In genomic region chr12:94597268-94597667, GRCh38 we compare ENCODE assay signal across 26 cellular contexts. TPM values are rescaled to one million over a fixed set of nuclear protein-coding genes. Genes with fewer than 3 reads are reported as not detected.
DNase-seq lines count a peak whose midpoint lies in the region; ATAC-seq and TF ChIP-seq lines count a peak whose summit lies in the region.
"Had no signal": no experiment of that assay in that cellular context is flagged by ENCODE, and none has a peak within 500 bp of the region (broad histone marks: within the 10 kb centered on the region; RNA-seq: fewer than 3 reads in every experiment).

No MANE protein-coding gene starts in this region.

- H3K4me1 ChIP-seq in HCT116 (ENCODE audit: control insufficient read depth in 1 of 2, insufficient read depth in 2 of 2, low read length in 2 of 2) (peaks cover 0 to 21% of the 10 kb centered on the region in 2 experiments; a peak in 1 of 4 replicates), PC-3 (ENCODE audit: insufficient read depth, low read length) (peaks cover 66% of the 10 kb centered on the region), psoas muscle (peaks cover 52% of the 10 kb centered on the region)

- TF ChIP-seq POLR2A in HCT116 (IDR thresholded peaks at IDR 0.05; ENCODE audit: borderline replicate concordance, extremely low read depth, insufficient read depth, insufficient read length), result no peak

- intact Hi-C loops in HCT116 (cut with micrococcal nuclease) (no loop called here), PC-3 (cut with micrococcal nuclease) (loop anchor here (5.0 to 10.0 kb wide), 3 partner anchors 35 to 165 kb away; partner anchors contain the start of gene CEP83), psoas muscle (cut with DNase I) (no loop called here)

- 93 to 94% (median 94%) methylated on average over 5 of the region's 5 CpGs for WGBS in psoas muscle, 3 donors

- H3F3A ChIP-seq in PC-3 (ENCODE audit: low read length, unreplicated experiment), result peaks cover 4% of the 10 kb centered on the region

- POLR2A ChIA-PET in HCT116 (lab: Charles Lee) (no interaction called here), PC-3 (lab: Charles Lee; ENCODE audit: unreplicated experiment) (no interaction called here)

- TF ChIP-seq CTCF in HCT116 (IDR thresholded peaks at IDR 0.05 in 2 of 3, conservative IDR thresholded peaks at IDR 0.05 in 1 of 3; ENCODE audit: borderline replicate concordance in 1 of 3, insufficient read depth in 1 of 3, low read depth in 2 of 3, low read length in 2 of 3), result no peak
- TF ChIP-seq CTCF in PC-3 (conservative IDR thresholded peaks at IDR 0.05; ENCODE audit: low read depth, low read length), result no peak
- TF ChIP-seq CTCF in psoas muscle (IDR thresholded peaks at IDR 0.05), result no peak

- no peak overlapping the region for H3K9ac ChIP-seq in HCT116 (ENCODE audit: low read length)
- no peak overlapping the region for H3K9ac ChIP-seq in PC-3 (ENCODE audit: low read length)
- H3K9ac ChIP-seq: KMS-11, SK-N-SH had no signal

- H3K4me3 ChIP-seq in HCT116 (replicated peaks in 1 of 2; ENCODE audit: low read depth in 1 of 2, low read length in 2 of 2) (no peak overlapping the region), PC-3 (ENCODE audit: low read length) (no peak overlapping the region), psoas muscle (no peak overlapping the region)
- H3K4me3 ChIP-seq: GM23338 had no signal

- no peak overlapping the region for H3K4me2 ChIP-seq in HCT116 (ENCODE audit: low read length)
- 0 out of 2 replicates have a peak overlapping the region, but pooled peaks have one; percentile 10 for H3K4me2 ChIP-seq in PC-3 (ENCODE audit: low read length)
- H3K4me2 ChIP-seq: GM23338, KMS-11, SK-N-SH had no signal

- no peak for DNase-seq in HCT116 (ENCODE audit: low read depth, low spot score)
- DNase-seq in PC-3, result peak; percentile 73
- no peak for DNase-seq in psoas muscle
- DNase-seq in stimulated activated CD4-positive, alpha-beta T cell treated with anti-CD3 and anti-CD28 coated beads, Interleukin-1b, Interleukin-23, amount 100 ng/mL, for 48 hours, result no peak
- DNase-seq in retina, result no peak
- DNase-seq in NCI-H1930 (lab: John Stamatoyannopoulos, UW), result no peak
- DNase-seq: C1 segment of cervical spinal cord; CD4-positive, alpha-beta memory T cell; COR-L47; EL; GF-D8; H9; HFFc6; NCI-H1048; NCI-H1694; NCI-H2107; NCI-H2227 treated with DMSO at 0.1 percent for 48 hours; NCI-H526 treated with DMSO at 0.1 percent for 48 hours; OCI-M1; SK-N-SH; T-helper 17 cell had no signal

- H2AFZ ChIP-seq in HCT116 (ENCODE audit: low read depth, low read length, poor library complexity, severe bottlenecking) (no peak overlapping the region), PC-3 (ENCODE audit: low read length) (no peak overlapping the region)
- H2AFZ ChIP-seq: GM23338 had no signal

- no peak overlapping the region for H3K27ac ChIP-seq in HCT116 (ENCODE audit: low read depth, low read length)
- H3K27ac ChIP-seq in PC-3 (ENCODE audit: low read length), result no peak overlapping the region
- H3K27ac ChIP-seq in psoas muscle, result peak overlapping the region; percentile 53
- H3K27ac ChIP-seq: HL-60, KMS-11 had no signal

- no peaks in the 10 kb centered on the region for H3K9me2 ChIP-seq in HCT116 (ENCODE audit: insufficient read depth)
- no peaks in the 10 kb centered on the region for H3K9me2 ChIP-seq in PC-3 (replicated peaks; ENCODE audit: low read length)
- H3K9me2 ChIP-seq: SK-N-SH had no signal

- CTCF ChIA-PET in HCT116 (lab: Charles Lee) (no interaction called here), PC-3 (lab: Charles Lee) (no interaction called here)

- no peak for ATAC-seq in HCT116
- ATAC-seq in PC-3, result peak; percentile 6; the same call in 1 of the 2 replicates
- peak; percentile 86 for ATAC-seq in esophagus mucosa
- ATAC-seq in psoas muscle, result no peak
- ATAC-seq: GM23338, T-helper 17 cell had no signal

- H3K79me2 ChIP-seq in HCT116 (ENCODE audit: insufficient read depth, low read length) (no peaks in the 10 kb centered on the region), PC-3 (ENCODE audit: low read length) (no peaks in the 10 kb centered on the region)

- RAD21 ChIA-PET in HCT116 (lab: Charles Lee; ENCODE audit: low non-redundant PET in 1 of 2, low total read pairs in 2 of 2, uncharacterized antibody in 2 of 2, unreplicated experiment in 2 of 2), result no interaction called here

- H3K27me3 ChIP-seq in HCT116 (ENCODE audit: insufficient read depth, low read length) (no peaks in the 10 kb centered on the region), PC-3 (ENCODE audit: low read length) (no peaks in the 10 kb centered on the region), psoas muscle (ENCODE audit: insufficient read depth in 3 of 3, low read length in 2 of 3) (no peaks in the 10 kb centered on the region)

- BruUV-seq in HCT116 (replicated peaks; lab: Mats Ljungman, UMichigan), result no TSS peak
- BruUV-seq in PC-3 (replicated peaks; lab: Mats Ljungman, UMichigan), result no TSS peak

- TF ChIP-seq RAD21 in HCT116 (IDR thresholded peaks at IDR 0.05; ENCODE audit: low read depth), result no peak

- no peaks in the 10 kb centered on the region for H3K9me3 ChIP-seq in HCT116 (ENCODE audit: control insufficient read depth in 1 of 2, insufficient read depth in 1 of 2, low read depth in 1 of 2, low read length in 2 of 2)
- no peaks in the 10 kb centered on the region for H3K9me3 ChIP-seq in PC-3 (ENCODE audit: low read length)
- H3K9me3 ChIP-seq in psoas muscle, result no peaks in the 10 kb centered on the region
- H3K9me3 ChIP-seq: SK-N-SH had no signal

- H3K36me3 ChIP-seq in HCT116 (ENCODE audit: control insufficient read depth in 1 of 2, insufficient read depth in 2 of 2, low read length in 2 of 2), result no peaks in the 10 kb centered on the region
- no peaks in the 10 kb centered on the region for H3K36me3 ChIP-seq in PC-3 (ENCODE audit: low read depth, low read length)
- no peaks in the 10 kb centered on the region for H3K36me3 ChIP-seq in psoas muscle (ENCODE audit: insufficient read depth in 1 of 2, low read depth in 1 of 2)

- no peaks in the 10 kb centered on the region for H4K20me1 ChIP-seq in HCT116 (ENCODE audit: insufficient read depth)
- no peaks in the 10 kb centered on the region for H4K20me1 ChIP-seq in PC-3 (ENCODE audit: low read length)

TF ChIP-seq in HCT116, 20 proteins besides CTCF, POLR2A, EP300 and RAD21:
- TF ChIP-seq CBX3 (IDR thresholded peaks at IDR 0.05; ENCODE audit: low read depth), result 0 out of 2 replicates have a peak, but pooled peaks have one; percentile 26
- TF ChIP-seq EZH2 (IDR thresholded peaks at IDR 0.05), result no peak
TF ChIP-seq in HCT116: peak in this region for 1.

RNA-seq across cellular contexts. Expression of gene TMCC3, which starts 53.1 kb away (rescaled TPM):
- total RNA-seq in HCT116 (2021; ENCODE audit: unreplicated experiment) (4.5 TPM), PC-3 (2014; rRNA removed) (4.7 and 6.5 TPM in 2 replicates), esophagus mucosa (7.3 TPM), psoas muscle (10 to 100 TPM; 18.2 to 61.6 (median 28.0) TPM)
- polyA plus RNA-seq in HCT116 (2012), result 2.7 and 3.7 TPM in 2 replicates
- polyA plus RNA-seq in psoas muscle, result 10 to 100 TPM; 10.6 to 32.6 (median 10.8) TPM
- total RNA-seq: HFFc6, NCI-H460 had no signal

Comparison
In these comparisons a context has a peak if more than half of its experiments do, and no peak if none do; other contexts are left out.
1. ATAC-seq: peak in PC-3 (single experiment) and esophagus mucosa (single experiment); none in HCT116 (single experiment) and psoas muscle (0 of 4).